18 cellular contexts compared by ENCODE assay signal in the genomic region with DNA sequence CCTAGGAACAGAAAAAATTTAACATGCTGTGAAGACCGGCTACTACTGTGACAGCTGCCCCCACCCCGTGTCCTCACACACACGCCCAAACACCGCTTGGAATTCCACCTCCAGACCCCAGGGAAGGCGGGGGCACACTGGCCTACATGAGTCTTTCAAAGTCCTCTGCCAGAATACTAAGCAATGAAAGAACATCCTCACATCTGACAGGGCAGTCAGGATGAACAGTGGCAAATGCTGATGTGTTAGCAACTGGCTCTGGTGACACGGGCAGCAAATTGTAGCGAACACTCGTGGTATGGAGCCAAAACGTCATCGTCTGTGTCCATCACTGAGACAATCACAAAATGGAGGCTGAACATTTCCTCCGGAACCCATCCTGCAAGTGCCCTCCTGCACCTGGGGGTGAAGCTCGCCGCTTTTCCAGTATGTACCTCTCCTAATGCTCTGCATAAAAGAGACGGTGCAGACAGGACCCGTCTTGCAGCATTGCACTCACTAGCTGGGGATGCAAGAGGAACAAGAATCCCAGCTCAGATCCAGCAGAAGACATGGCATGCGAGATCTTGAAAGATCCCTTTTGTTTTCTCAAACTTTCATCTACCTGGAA.
DNase-seq lines count a peak whose midpoint lies in the region; ATAC-seq and TF ChIP-seq lines count a peak whose summit lies in the region.
"Had no signal": no experiment of that assay in that cellular context is flagged by ENCODE, and none has a peak within 500 bp of the region (broad histone marks: within the 10 kb centered on the region; RNA-seq: fewer than 3 reads in every experiment).

No MANE protein-coding gene starts in this region.

- H3K9me3 Mint-ChIP-seq in stimulated activated naive CD8-positive, alpha-beta T cell treated with anti-CD3 and anti-CD28 coated beads, Interleukin-15, Interleukin-2, amounts not matched to agents 100 ng/mL and 50 ng/mL, for 24 hours = no peaks in the 10 kb centered on the region
- no peaks in the 10 kb centered on the region for H3K9me3 Mint-ChIP-seq in activated CD8-positive, alpha-beta memory T cell treated with anti-CD3 and anti-CD28 coated beads, Interleukin-2, amount 10 ng/mL, durations not matched to agents 7 days and 5 days (ENCODE audit: low read depth)
- no peaks in the 10 kb centered on the region for H3K9me3 Mint-ChIP-seq in endodermal cell

- CTCF ChIA-PET in activated CD8-positive, alpha-beta memory T cell treated with anti-CD3 and anti-CD28 coated beads, Interleukin-2, amount 10 ng/mL, durations not matched to agents 7 days and 5 days (lab: Charles Lee) = interaction anchor here (2.6 kb wide), 1 partner anchor 11 kb away, joined by 11 read pairs; no protein-coding TSS in a partner anchor

- DNase-seq in stimulated activated naive CD8-positive, alpha-beta T cell treated with anti-CD3 and anti-CD28 coated beads, Interleukin-15, Interleukin-2, amounts not matched to agents 100 U/mL and 50 U/mL, for 24 hours = no peak
- DNase-seq in activated CD8-positive, alpha-beta memory T cell treated with anti-CD3 and anti-CD28 coated beads, Interleukin-2, amount 10 ng/mL, durations not matched to agents 7 days and 5 days = peak; percentile 34
- DNase-seq in endodermal cell = peak; percentile 38
- no peak for DNase-seq in aorta
- no peak for DNase-seq in NCI-H226
- no peak for DNase-seq in G401 (ENCODE audit: low spot score)
- DNase-seq: anterior cingulate cortex; Caco-2; cerebellar nuclear complex; glutamatergic neuron; IMR-90; NCI-H1417 treated with DMSO at 0.1 percent for 48 hours; NCI-H69; nucleus accumbens; Right ventricle myocardium superior; stimulated activated CD4-positive, alpha-beta T cell treated with anti-CD3 and anti-CD28 coated beads, Interleukin-12 subunit alpha, Interleukin-12 subunit beta, amount 100 ng/mL, for 4 hours; WERI-Rb-1 had no signal

- H3K36me3 ChIP-seq in endodermal cell (ENCODE audit: control insufficient read depth, insufficient read depth, low read length) = peaks cover 7% of the 10 kb centered on the region
- H3K36me3 ChIP-seq in aorta (ENCODE audit: control insufficient read depth in 1 of 2, insufficient read depth in 2 of 2, low read length in 1 of 2) = no peaks in the 10 kb centered on the region
- H3K36me3 ChIP-seq: WERI-Rb-1 had no signal

- no peak overlapping the region for H3K9ac ChIP-seq in endodermal cell (ENCODE audit: extremely low read depth, low read length, poor library complexity, severe bottlenecking)

- peaks cover 43% of the 10 kb centered on the region for H3K4me1 Mint-ChIP-seq in stimulated activated naive CD8-positive, alpha-beta T cell treated with anti-CD3 and anti-CD28 coated beads, Interleukin-15, Interleukin-2, amounts not matched to agents 100 ng/mL and 50 ng/mL, for 24 hours (ENCODE audit: low read depth)
- H3K4me1 Mint-ChIP-seq in activated CD8-positive, alpha-beta memory T cell treated with anti-CD3 and anti-CD28 coated beads, Interleukin-2, amount 10 ng/mL, durations not matched to agents 7 days and 5 days = peaks cover 40% of the 10 kb centered on the region
- peaks cover 7% of the 10 kb centered on the region for H3K4me1 Mint-ChIP-seq in endodermal cell

- H3K4me1 ChIP-seq in endodermal cell (ENCODE audit: control insufficient read depth, insufficient read depth, low read length) (no peaks in the 10 kb centered on the region), aorta (ENCODE audit: control insufficient read depth in 1 of 2, insufficient read depth in 2 of 2, low read length in 2 of 2) (no peaks in the 10 kb centered on the region)
- H3K4me1 ChIP-seq: Caco-2 had no signal

- 90 to 94% methylated on average over 11 to 16 of the region's 16 CpGs for WGBS in endodermal cell (ENCODE audit: insufficient coverage in 1 of 2, insufficient read length in 1 of 2), 2 experiments
- 92 to 96% methylated on average over 16 of the region's 16 CpGs for WGBS in aorta, 2 donors

- ATAC-seq in stimulated activated naive CD8-positive, alpha-beta T cell treated with anti-CD3 and anti-CD28 coated beads, Interleukin-15, Interleukin-2, amounts not matched to agents 100 U/mL and 50 U/mL, for 24 hours = no peak
- no peak for ATAC-seq in activated CD8-positive, alpha-beta memory T cell treated with anti-CD3 and anti-CD28 coated beads, Interleukin-2, amount 10 ng/mL, durations not matched to agents 7 days and 5 days
- ATAC-seq in aorta (ENCODE audit: low FRiP score) = no peak

- in situ Hi-C loops in G401 (cut with HindIII; ENCODE audit: low sequenced_read_pairs) = no loop called here

- no peak for TF ChIP-seq CTCF in endodermal cell (conservative IDR thresholded peaks at IDR 0.05)

- H3K27me3 Mint-ChIP-seq in stimulated activated naive CD8-positive, alpha-beta T cell treated with anti-CD3 and anti-CD28 coated beads, Interleukin-15, Interleukin-2, amounts not matched to agents 100 ng/mL and 50 ng/mL, for 24 hours = no peaks in the 10 kb centered on the region
- H3K27me3 Mint-ChIP-seq in activated CD8-positive, alpha-beta memory T cell treated with anti-CD3 and anti-CD28 coated beads, Interleukin-2, amount 10 ng/mL, durations not matched to agents 7 days and 5 days = no peaks in the 10 kb centered on the region
- peaks cover 2% of the 10 kb centered on the region for H3K27me3 Mint-ChIP-seq in endodermal cell (ENCODE audit: insufficient read depth)

- H3K4me3 ChIP-seq in endodermal cell (ENCODE audit: low read length) (no peak overlapping the region), aorta (ENCODE audit: low read length in 2 of 2) (no peak overlapping the region)

- intact Hi-C loops in aorta (cut with DNase I) = no loop called here

- peak overlapping the region; percentile 100 for H3K27ac Mint-ChIP-seq in stimulated activated naive CD8-positive, alpha-beta T cell treated with anti-CD3 and anti-CD28 coated beads, Interleukin-15, Interleukin-2, amounts not matched to agents 100 ng/mL and 50 ng/mL, for 24 hours
- H3K27ac Mint-ChIP-seq in activated CD8-positive, alpha-beta memory T cell treated with anti-CD3 and anti-CD28 coated beads, Interleukin-2, amount 10 ng/mL, durations not matched to agents 7 days and 5 days = peak overlapping the region; percentile 34
- H3K27ac Mint-ChIP-seq in endodermal cell = no peak overlapping the region

- no peaks in the 10 kb centered on the region for H3K27me3 ChIP-seq in endodermal cell (ENCODE audit: control insufficient read depth, insufficient read depth, low read length, poor library complexity, severe bottlenecking)
- H3K27me3 ChIP-seq in aorta (ENCODE audit: control insufficient read depth in 1 of 2, insufficient read depth in 2 of 2, low read length in 1 of 2) = no peaks in the 10 kb centered on the region

- peaks cover 56% of the 10 kb centered on the region for H3K36me3 Mint-ChIP-seq in stimulated activated naive CD8-positive, alpha-beta T cell treated with anti-CD3 and anti-CD28 coated beads, Interleukin-15, Interleukin-2, amounts not matched to agents 100 ng/mL and 50 ng/mL, for 24 hours (ENCODE audit: low read depth)
- peaks cover 52% of the 10 kb centered on the region for H3K36me3 Mint-ChIP-seq in activated CD8-positive, alpha-beta memory T cell treated with anti-CD3 and anti-CD28 coated beads, Interleukin-2, amount 10 ng/mL, durations not matched to agents 7 days and 5 days
- H3K36me3 Mint-ChIP-seq in endodermal cell (ENCODE audit: low read depth) = peaks cover 14% of the 10 kb centered on the region

- no peaks in the 10 kb centered on the region for H3K9me3 ChIP-seq in endodermal cell (ENCODE audit: control insufficient read depth, low read length)
- H3K9me3 ChIP-seq in aorta (ENCODE audit: control insufficient read depth, low read length) = no peaks in the 10 kb centered on the region
- H3K9me3 ChIP-seq: Caco-2 had no signal

- H3K4me3 Mint-ChIP-seq in stimulated activated naive CD8-positive, alpha-beta T cell treated with anti-CD3 and anti-CD28 coated beads, Interleukin-15, Interleukin-2, amounts not matched to agents 100 ng/mL and 50 ng/mL, for 24 hours = no peak overlapping the region
- H3K4me3 Mint-ChIP-seq in activated CD8-positive, alpha-beta memory T cell treated with anti-CD3 and anti-CD28 coated beads, Interleukin-2, amount 10 ng/mL, durations not matched to agents 7 days and 5 days = no peak overlapping the region
- no peak overlapping the region for H3K4me3 Mint-ChIP-seq in endodermal cell

- H3K27ac ChIP-seq in endodermal cell (ENCODE audit: low read depth, low read length) = no peak overlapping the region
- no peak overlapping the region for H3K27ac ChIP-seq in aorta (ENCODE audit: low read depth in 1 of 2, low read length in 2 of 2)
- H3K27ac ChIP-seq: WERI-Rb-1 had no signal

Comparison
In these comparisons a context has a peak if more than half of its experiments do, and no peak if none do; other contexts are left out.
1. DNase-seq: peak in activated CD8-positive, alpha-beta memory T cell treated with anti-CD3 and anti-CD28 coated beads, Interleukin-2, amount 10 ng/mL, durations not matched to agents 7 days and 5 days (single experiment) and endodermal cell (single experiment); none in stimulated activated naive CD8-positive, alpha-beta T cell treated with anti-CD3 and anti-CD28 coated beads, Interleukin-15, Interleukin-2, amounts not matched to agents 100 U/mL and 50 U/mL, for 24 hours (single experiment), aorta (0 of 2), NCI-H226 (single experiment) and G401 (single experiment).